Comparison of ENCODE assay signal across 1 cellular context in genomic region chr1:145963218-145964019, GRCh38.
TF ChIP-seq lines count a peak whose summit lies in the region.

No MANE protein-coding gene starts in this region.

TF ChIP-seq in HEK293T, 16 proteins besides CTCF, POLR2A, EP300 and RAD21 (continued from another document):
- no peak for TF ChIP-seq FOXM1 (IDR thresholded peaks at IDR 0.05; ENCODE audit: borderline replicate concordance)
